8 cellular contexts compared by ENCODE assay signal in the genomic region with DNA sequence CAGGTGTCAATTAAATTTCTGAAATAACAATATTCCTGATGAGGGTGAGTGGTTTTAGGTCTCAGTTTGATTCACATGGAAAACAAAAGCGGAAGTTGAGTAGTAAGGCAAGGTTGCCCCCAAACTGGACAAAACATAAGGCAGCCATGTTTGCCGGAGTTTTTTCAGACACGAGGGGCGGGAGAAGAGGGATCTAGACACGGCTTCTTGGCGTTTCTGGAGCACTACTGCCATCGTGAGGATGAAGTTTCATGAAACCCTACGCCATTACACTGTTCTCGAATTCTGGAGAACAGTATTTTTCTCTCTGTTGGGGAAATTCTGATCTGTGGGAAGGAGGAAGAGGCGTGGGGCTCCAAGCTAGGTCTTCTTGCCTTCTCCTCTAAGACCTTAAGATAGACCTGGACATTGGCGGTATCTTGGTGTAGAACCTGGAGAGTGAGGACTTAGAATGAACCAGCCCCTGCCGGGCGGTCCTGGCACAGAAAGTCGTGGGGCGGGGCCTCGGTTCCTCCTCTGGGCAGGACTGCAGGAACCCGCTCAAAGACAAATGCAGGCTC.
A peak's percentile ranks its signal among the peaks of the same experiment; 100 is the strongest.
DNase-seq lines count a peak whose midpoint lies in the region; ATAC-seq, FAIRE-seq and TF ChIP-seq lines count a peak whose summit lies in the region.

No MANE protein-coding gene starts in this region.

- WGBS in K562 (ENCODE audit: insufficient coverage, low coverage, missing lambda C conversion rate), result 88% methylated on average over 6 of the region's 17 CpGs
- WGBS in pancreas, 2 donors, result 58 to 91% methylated on average over 17 of the region's 17 CpGs

- intact Hi-C loops in K562 (cut with micrococcal nuclease), result no loop called here
- intact Hi-C loops in pancreas (cut with DNase I), result no loop called here

- TF ChIP-seq RAD21 in K562 (CRISPR knock-in tag; conservative IDR thresholded peaks at IDR 0.05 in 1 of 2, IDR thresholded peaks at IDR 0.05 in 1 of 2), result no peak

- BruUV-seq in K562 (replicated peaks; lab: Mats Ljungman, UMichigan), result no TSS peak

- no peak for FAIRE-seq in K562 (lab: Jason Lieb, UNC)
- FAIRE-seq in pancreas (lab: Jason Lieb, UNC), result peak; percentile 89

- no peak for TF ChIP-seq CTCF in K562 (IDR thresholded peaks at IDR 0.05 in 2 of 3, conservative IDR thresholded peaks at IDR 0.05 in 1 of 3; ENCODE audit: insufficient read depth in 2 of 3, low read depth in 1 of 3, low read length in 3 of 3)
- peak; percentile 11 to 42 (median 15) for TF ChIP-seq CTCF in pancreas (IDR thresholded peaks at IDR 0.05)

- POLR2A ChIA-PET in K562 (lab: Yijun Ruan, JAX), result no interaction called here

- H3K9me1 ChIP-seq in K562 (ENCODE audit: control insufficient read depth, insufficient read depth, low read length), result no peaks in the 10 kb centered on the region

- peak overlapping the region in 8 of 11 experiments; percentile 18 to 66 (median 42); a peak in 12 of 22 replicates for H3K27ac ChIP-seq in BLaER1 treated with 17β-estradiol and CSF1 and Interleukin-3, amounts not matched to agents 10 nM and 100 nM
- H3K27ac ChIP-seq in K562 (ENCODE audit: extremely low read depth, low read depth, low read length) (no peak overlapping the region), pancreas (peak overlapping the region in 3 of 4 donors; percentile 40 to 77 (median 67))

- H3K4me3 ChIP-seq in BLaER1 treated with 17β-estradiol and CSF1 and Interleukin-3, amounts not matched to agents 10 nM and 100 nM, result peak overlapping the region; percentile 59 to 75 (median 66)
- H3K4me3 ChIP-seq in K562 (no peak overlapping the region), pancreas (peak overlapping the region; percentile 18 to 50 (median 42)), MG63 (no peak overlapping the region)

- H2AFZ ChIP-seq in K562 (ENCODE audit: low read depth, low read length), result no peak overlapping the region

- in situ Hi-C loops in K562 (cut with MboI), result no loop called here

- peak overlapping the region; percentile 55 to 86 (median 69) for H3K4me2 ChIP-seq in BLaER1 treated with 17β-estradiol and CSF1 and Interleukin-3, amounts not matched to agents 10 nM and 100 nM
- no peak overlapping the region for H3K4me2 ChIP-seq in K562 (ENCODE audit: insufficient read depth, low read length)

- H3K36me3 ChIP-seq in BLaER1 treated with 17β-estradiol and CSF1 and Interleukin-3, amounts not matched to agents 10 nM and 100 nM, result peaks cover 2 to 90% (median 53%) of the 10 kb centered on the region in 11 experiments; a peak in 18 of 22 replicates
- H3K36me3 ChIP-seq in K562 (ENCODE audit: control insufficient read depth, insufficient read depth, low read length) (peaks cover 2% of the 10 kb centered on the region; the same call in 2 of the 3 replicates), pancreas (no peaks in the 10 kb centered on the region), MG63 (no peaks in the 10 kb centered on the region)

- no peak for TF ChIP-seq EP300 in K562 (IDR thresholded peaks at IDR 0.05; ENCODE audit: low read length)

- H3K9me3 ChIP-seq in BLaER1 treated with 17β-estradiol and CSF1 and Interleukin-3, amounts not matched to agents 10 nM and 100 nM (replicated peaks in 1 of 11), result peaks cover under 1 to 17% (median 4%) of the 10 kb centered on the region in 11 experiments; a peak in 18 of 22 replicates
- H3K9me3 ChIP-seq in K562 (replicated peaks; ENCODE audit: control insufficient read depth, insufficient read depth, low read depth, low read length), result no peaks in the 10 kb centered on the region
- H3K9me3 ChIP-seq in pancreas, result no peaks in the 10 kb centered on the region
- no peaks in the 10 kb centered on the region for H3K9me3 ChIP-seq in MG63

- ATAC-seq in GM19023 (IDR thresholded peaks at IDR 0.05; ENCODE audit: unreplicated experiment) (peak; percentile 68), K562 (no peak), pancreas (peak; percentile 88 to 93 (median 88))

- no peaks in the 10 kb centered on the region for H3K79me2 ChIP-seq in K562 (ENCODE audit: control insufficient read depth, insufficient read depth, low read length)

- peak overlapping the region in 10 of 11 experiments; percentile 39 to 73 (median 60); a peak in 19 of 22 replicates for H3K9ac ChIP-seq in BLaER1 treated with 17β-estradiol and CSF1 and Interleukin-3, amounts not matched to agents 10 nM and 100 nM
- H3K9ac ChIP-seq in K562 (ENCODE audit: insufficient read depth in 1 of 2, low read depth in 2 of 2, low read length in 2 of 2), result no peak overlapping the region

- peaks cover 0 to 13% (median 5%) of the 10 kb centered on the region in 10 experiments; a peak in 8 of 20 replicates for H3K4me1 ChIP-seq in BLaER1 treated with 17β-estradiol and CSF1 and Interleukin-3, amounts not matched to agents 10 nM and 100 nM
- H3K4me1 ChIP-seq in K562 (replicated peaks in 1 of 2; ENCODE audit: control insufficient read depth in 2 of 2, insufficient read depth in 2 of 2, low read length in 2 of 2) (no peaks in the 10 kb centered on the region), pancreas (no peaks in the 10 kb centered on the region)

- TF ChIP-seq POLR2A in K562 (conservative IDR thresholded peaks at IDR 0.05), result no peak

- peaks cover 6 to 17% (median 14%) of the 10 kb centered on the region in 11 experiments for H3K27me3 ChIP-seq in BLaER1 treated with 17β-estradiol and CSF1 and Interleukin-3, amounts not matched to agents 10 nM and 100 nM
- H3K27me3 ChIP-seq in K562 (ENCODE audit: control insufficient read depth in 2 of 2, insufficient read depth in 2 of 2, low read length in 2 of 2) (no peaks in the 10 kb centered on the region), pancreas (no peaks in the 10 kb centered on the region), MG63 (no peaks in the 10 kb centered on the region)

- peaks cover 0 to 6% (median 0%) of the 10 kb centered on the region in 11 experiments; a peak in 2 of 22 replicates for H4K20me1 ChIP-seq in BLaER1 treated with 17β-estradiol and CSF1 and Interleukin-3, amounts not matched to agents 10 nM and 100 nM
- no peaks in the 10 kb centered on the region for H4K20me1 ChIP-seq in K562 (replicated peaks; ENCODE audit: control insufficient read depth, insufficient read depth, low read length)

- CTCF ChIA-PET in K562 (lab: Yijun Ruan, JAX; ENCODE audit: low intra/inter-chr PET ratio), result no interaction called here

- peak; percentile 89 for DNase-seq in NCI-H1417 treated with DMSO at 0.1 percent for 48 hours (lab: John Stamatoyannopoulos, UW)
- peak in 1 of 4 experiments; percentile 5 for DNase-seq in K562 (ENCODE audit: extremely low read depth in 1 of 4, low spot score in 3 of 4)
- DNase-seq in pancreas, result peak in 5 of 6 donors; percentile 75 to 92 (median 87)
- no peak for DNase-seq in stimulated activated naive CD4-positive, alpha-beta T cell treated with Interleukin-2 at 50 U/mL for 16 hours (lab: John Stamatoyannopoulos, UW)
- no peak for DNase-seq in MG63
- DNase-seq in islet precursor cell, result no peak

TF ChIP-seq in K562, 482 proteins besides CTCF, POLR2A, EP300 and RAD21:
- no peak for TF ChIP-seq HINFP (tag; conservative IDR thresholded peaks at IDR 0.05; ENCODE audit: low read depth)
- TF ChIP-seq TRIM24 (IDR thresholded peaks at IDR 0.05), result no peak
- peak; percentile 89 for TF ChIP-seq ZNF384 (IDR thresholded peaks at IDR 0.05; ENCODE audit: low read depth, low read length)
- TF ChIP-seq MTA2 (IDR thresholded peaks at IDR 0.05; ENCODE audit: low read depth), result no peak
- TF ChIP-seq YY1 (IDR thresholded peaks at IDR 0.05; ENCODE audit: borderline replicate concordance in 1 of 3, control insufficient read depth in 1 of 3, extremely low read depth in 1 of 3, insufficient read depth in 3 of 3, insufficient read length in 1 of 3, insufficient replicate concordance in 2 of 3, low read depth in 1 of 3, low read length in 2 of 3), result peak in 1 of 3 experiments; percentile 41
- TF ChIP-seq ZNF583 (CRISPR knock-in tag; IDR thresholded peaks at IDR 0.05), result no peak

Comparison
In these comparisons a context has a peak if more than half of its experiments do, and no peak if none do; other contexts are left out.
1. H3K4me3 ChIP-seq: peak in BLaER1 treated with 17β-estradiol and CSF1 and Interleukin-3, amounts not matched to agents 10 nM and 100 nM (10 of 10) and pancreas (4 of 4); none in K562 (single experiment) and MG63 (single experiment).
2. H3K9ac ChIP-seq: peak in BLaER1 treated with 17β-estradiol and CSF1 and Interleukin-3, amounts not matched to agents 10 nM and 100 nM (10 of 11); none in K562 (0 of 2).
3. DNase-seq: peak in NCI-H1417 treated with DMSO at 0.1 percent for 48 hours (single experiment) and pancreas (5 of 6); none in stimulated activated naive CD4-positive, alpha-beta T cell treated with Interleukin-2 at 50 U/mL for 16 hours (single experiment), MG63 (single experiment) and islet precursor cell (single experiment).
4. CTCF ChIP-seq: peak in pancreas (4 of 4); none in K562 (0 of 3).